1 cellular context compared by ENCODE assay signal in the genomic region with DNA sequence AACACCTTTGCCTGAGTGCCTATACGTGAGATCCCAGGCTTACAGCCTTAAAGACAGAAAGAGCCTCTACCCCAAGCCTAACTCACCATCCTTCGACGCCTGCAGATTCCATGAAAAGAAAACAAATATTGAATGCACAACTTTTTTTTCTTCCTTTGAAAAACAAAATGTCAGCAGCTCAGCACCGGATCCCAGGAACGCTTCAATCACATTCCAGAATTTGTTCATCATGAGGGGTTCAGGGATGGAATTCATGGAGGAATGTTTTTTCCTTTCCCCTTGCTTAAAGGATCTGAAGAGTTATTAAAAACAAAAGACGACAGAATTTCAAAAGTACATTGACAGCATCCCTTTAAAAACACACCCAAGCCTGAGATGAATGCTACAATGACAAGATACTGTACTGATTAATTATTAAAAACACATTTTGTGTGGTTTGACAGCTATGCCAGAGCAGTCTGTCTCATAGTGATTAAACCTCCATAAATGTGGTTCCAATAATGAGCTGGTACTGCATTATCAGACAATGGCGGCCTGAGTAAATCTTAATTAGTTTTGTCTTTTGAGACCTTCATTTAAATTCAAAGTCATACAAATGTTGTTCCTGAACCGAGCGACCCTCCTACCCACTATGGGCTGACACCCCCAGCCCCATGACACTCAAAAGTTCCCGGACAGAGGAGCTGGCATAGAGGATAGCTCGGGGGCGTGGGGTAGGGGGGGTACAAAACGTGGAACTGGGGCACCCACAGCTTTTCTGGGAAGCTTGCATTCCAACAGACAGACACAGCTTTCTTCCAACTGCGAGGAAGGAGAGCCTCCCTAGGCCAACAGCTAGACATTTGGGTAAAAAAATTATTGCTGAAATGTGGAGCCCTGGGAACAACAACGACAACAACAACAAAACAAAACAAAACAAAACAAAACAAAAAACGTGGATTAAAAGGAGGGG.
TF ChIP-seq lines count a peak whose summit lies in the region.

No MANE protein-coding gene starts in this region.

TF ChIP-seq in GM23338, 12 proteins besides CTCF, POLR2A, EP300 and RAD21 (continued from another document):
- no peak for TF ChIP-seq ZNF114 (CRISPR knock-in tag; IDR thresholded peaks at IDR 0.05)
- TF ChIP-seq ZNF331 (CRISPR knock-in tag; IDR thresholded peaks at IDR 0.05; ENCODE audit: low read depth), result no peak
- no peak for TF ChIP-seq ZNF462 (CRISPR knock-in tag; IDR thresholded peaks at IDR 0.05)
- no peak for TF ChIP-seq STAT1 (IDR thresholded peaks at IDR 0.05; ENCODE audit: unreplicated experiment)
- TF ChIP-seq, protein P1, sequence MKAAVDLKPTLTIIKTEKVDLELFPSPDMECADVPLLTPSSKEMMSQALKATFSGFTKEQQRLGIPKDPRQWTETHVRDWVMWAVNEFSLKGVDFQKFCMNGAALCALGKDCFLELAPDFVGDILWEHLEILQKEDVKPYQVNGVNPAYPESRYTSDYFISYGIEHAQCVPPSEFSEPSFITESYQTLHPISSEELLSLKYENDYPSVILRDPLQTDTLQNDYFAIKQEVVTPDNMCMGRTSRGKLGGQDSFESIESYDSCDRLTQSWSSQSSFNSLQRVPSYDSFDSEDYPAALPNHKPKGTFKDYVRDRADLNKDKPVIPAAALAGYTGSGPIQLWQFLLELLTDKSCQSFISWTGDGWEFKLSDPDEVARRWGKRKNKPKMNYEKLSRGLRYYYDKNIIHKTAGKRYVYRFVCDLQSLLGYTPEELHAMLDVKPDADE (IDR thresholded peaks at IDR 0.05), result no peak
TF ChIP-seq in GM23338: peak in this region for 0.
